8 cellular contexts compared by ENCODE assay signal in the genomic region with DNA sequence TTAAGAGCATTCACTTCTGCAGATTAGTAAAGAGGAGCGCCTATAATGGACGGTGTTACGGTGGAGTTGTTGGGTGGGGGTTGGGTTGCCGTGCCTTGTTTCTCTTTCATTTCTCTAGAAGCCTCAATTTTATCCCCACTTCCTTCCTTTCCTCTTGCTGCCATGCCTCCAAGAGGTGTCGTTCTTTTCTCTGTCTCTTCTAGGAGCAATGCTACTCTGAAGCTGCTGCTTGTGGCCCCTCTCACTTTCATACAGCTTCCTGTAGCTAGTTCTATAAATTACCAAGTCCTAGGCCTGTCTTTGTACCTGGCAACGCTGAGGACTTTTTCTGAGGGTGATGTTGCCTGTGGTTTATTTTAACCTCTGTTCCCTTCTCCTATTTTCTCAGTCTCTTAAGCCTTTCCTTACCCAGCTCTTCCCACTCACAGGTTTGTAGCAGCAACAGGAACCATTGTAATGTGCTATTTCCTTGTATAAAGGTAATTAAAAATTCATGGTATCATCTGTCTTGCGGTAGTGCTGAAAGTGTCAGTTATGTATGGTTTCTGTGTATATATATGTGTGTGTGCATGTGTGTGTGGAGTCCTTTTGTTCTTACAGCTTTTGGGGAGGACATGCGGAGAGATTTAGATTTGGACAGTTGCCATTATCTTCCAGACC. TPM values are rescaled to one million over a fixed set of nuclear protein-coding genes. Genes with fewer than 3 reads are reported as not detected.
A peak's percentile ranks its signal among the peaks of the same experiment; 100 is the strongest.
DNase-seq lines count a peak whose midpoint lies in the region; ATAC-seq and TF ChIP-seq lines count a peak whose summit lies in the region.

No MANE protein-coding gene starts in this region.

- no peaks in the 10 kb centered on the region for H3K36me3 ChIP-seq in aorta (ENCODE audit: control insufficient read depth in 1 of 2, insufficient read depth in 2 of 2, low read length in 1 of 2)

- no peak overlapping the region for H3K4me3 Mint-ChIP-seq in activated CD8-positive, alpha-beta T cell treated with anti-CD3 and anti-CD28 coated beads for 36 hours

- POLR2A ChIA-PET in activated CD8-positive, alpha-beta T cell treated with anti-CD3 and anti-CD28 coated beads for 36 hours (lab: Charles Lee): interaction anchor here (0.9 to 4.0 kb wide), 14 partner anchors 9 to 109 kb away, joined by 3 to 72 read pairs (median 3); a partner anchor contains a TSS

- no peaks in the 10 kb centered on the region for H3K27me3 Mint-ChIP-seq in activated CD8-positive, alpha-beta T cell treated with anti-CD3 and anti-CD28 coated beads for 36 hours

- H3K4me1 Mint-ChIP-seq in activated CD8-positive, alpha-beta T cell treated with anti-CD3 and anti-CD28 coated beads for 36 hours (ENCODE audit: low read depth): peaks cover 24% of the 10 kb centered on the region

- peak; percentile 21 for DNase-seq in GM04504 (ENCODE audit: low read depth)
- DNase-seq in KBM-7: peak; percentile 94
- peak; percentile 84 for DNase-seq in activated CD8-positive, alpha-beta T cell treated with anti-CD3 and anti-CD28 coated beads for 36 hours
- DNase-seq in myocyte (ENCODE audit: low read depth): peak; percentile 38
- DNase-seq in aorta: no peak
- no peak for DNase-seq in middle frontal gyrus (ENCODE audit: extremely low spot score, low spot score)
- DNase-seq in DMS153 treated with DMSO at 0.1 percent for 48 hours (lab: John Stamatoyannopoulos, UW; ENCODE audit: unreplicated experiment): no peak

- peak; percentile 83 for ATAC-seq in GM21423 (IDR thresholded peaks at IDR 0.05; ENCODE audit: unreplicated experiment)
- ATAC-seq in activated CD8-positive, alpha-beta T cell treated with anti-CD3 and anti-CD28 coated beads for 36 hours: peak; percentile 86
- ATAC-seq in aorta (ENCODE audit: low FRiP score): peak; percentile 50

- no peak overlapping the region for H3K27ac Mint-ChIP-seq in activated CD8-positive, alpha-beta T cell treated with anti-CD3 and anti-CD28 coated beads for 36 hours

- CTCF ChIA-PET in activated CD8-positive, alpha-beta T cell treated with anti-CD3 and anti-CD28 coated beads for 36 hours (lab: Charles Lee): interaction anchor here (0.7 to 4.3 kb wide), 7 partner anchors 12 to 187 kb away, joined by 3 to 32 read pairs (median 6); a partner anchor contains a TSS

- H3K9me3 Mint-ChIP-seq in activated CD8-positive, alpha-beta T cell treated with anti-CD3 and anti-CD28 coated beads for 36 hours: peaks cover 6% of the 10 kb centered on the region

- WGBS in aorta, 2 donors: 71 to 74% methylated on average over 8 of the region's 8 CpGs

- no peaks in the 10 kb centered on the region for H3K9me3 ChIP-seq in aorta (ENCODE audit: control insufficient read depth, low read length)

- no peak overlapping the region for H3K27ac ChIP-seq in aorta (ENCODE audit: low read depth in 1 of 2, low read length in 2 of 2)

- no peaks in the 10 kb centered on the region for H3K27me3 ChIP-seq in aorta (ENCODE audit: control insufficient read depth in 1 of 2, insufficient read depth in 2 of 2, low read length in 1 of 2)

- H3K4me1 ChIP-seq in aorta (ENCODE audit: control insufficient read depth in 1 of 2, insufficient read depth in 2 of 2, low read length in 2 of 2): no peaks in the 10 kb centered on the region

- in situ Hi-C loops in KBM-7 (cut with MboI; ENCODE audit: low pct_unique_long_range_greater_than_20kb, low sequenced_read_pairs): no loop called here

- no peak overlapping the region for H3K4me3 ChIP-seq in aorta (ENCODE audit: low read length in 2 of 2)

- intact Hi-C loops in activated CD8-positive, alpha-beta T cell treated with anti-CD3 and anti-CD28 coated beads for 36 hours (cut with micrococcal nuclease): loop anchor here (1.0 to 5.0 kb wide), 2 partner anchors 39 to 192 kb away; no protein-coding TSS in a partner anchor
- intact Hi-C loops in aorta (cut with DNase I): no loop called here

- peaks cover 10% of the 10 kb centered on the region for H3K36me3 Mint-ChIP-seq in activated CD8-positive, alpha-beta T cell treated with anti-CD3 and anti-CD28 coated beads for 36 hours (ENCODE audit: low read depth)

- TF ChIP-seq CTCF in activated CD8-positive, alpha-beta T cell treated with anti-CD3 and anti-CD28 coated beads for 36 hours (IDR thresholded peaks at IDR 0.05): no peak

RNA-seq across cellular contexts. Expression of a gene that starts 44.0 kb away (rescaled TPM):
- total RNA-seq in activated CD8-positive, alpha-beta T cell treated with anti-CD3 and anti-CD28 coated beads for 36 hours: 10 to 100 TPM; 35.5 to 41.5 TPM
- 13.4 and 19.9 TPM in 2 replicates for total RNA-seq in myocyte
- 5.2 TPM for polyA plus RNA-seq in myocyte (2012)
- 10 to 100 TPM; 21.1 to 29.8 TPM for total RNA-seq in aorta
- 1 to 10 TPM; 1.1 to 6.0 TPM for polyA plus RNA-seq in aorta

Comparison
In these comparisons a context has a peak if more than half of its experiments do, and no peak if none do; other contexts are left out.
1. DNase-seq: peak in GM04504 (single experiment), KBM-7 (single experiment), activated CD8-positive, alpha-beta T cell treated with anti-CD3 and anti-CD28 coated beads for 36 hours (single experiment) and myocyte (single experiment); none in aorta (0 of 2), middle frontal gyrus (single experiment) and DMS153 treated with DMSO at 0.1 percent for 48 hours (single experiment).
2. Peak in every context shown above with its lines, with median percentiles within 50 percentile points of each other: ATAC-seq.